ENCODE assay signal across 15 cellular contexts in genomic region chr20:10648651-10649050, GRCh38. TPM values are rescaled to one million over a fixed set of nuclear protein-coding genes. Genes with fewer than 3 reads are reported as not detected.
DNase-seq lines count a peak whose midpoint lies in the region; ATAC-seq and TF ChIP-seq lines count a peak whose summit lies in the region.
"Had no signal": no experiment of that assay in that cellular context is flagged by ENCODE, and none has a peak within 500 bp of the region (broad histone marks: within the 10 kb centered on the region; RNA-seq: fewer than 3 reads in every experiment).

No MANE protein-coding gene starts in this region.

- H3K4me3 ChIP-seq in fibroblast of villous mesenchyme (ENCODE audit: low read depth, low read length) = no peak overlapping the region
- H3K4me3 ChIP-seq: lower lobe of right lung had no signal

- DNase-seq in ELR (ENCODE audit: low read depth) = peak; percentile 92
- DNase-seq in T1000 (lab: John Stamatoyannopoulos, UW) = peak; percentile 30
- DNase-seq in fibroblast of villous mesenchyme (ENCODE audit: low read depth) = peak; percentile 79
- DNase-seq in stromal cell of bone marrow (ENCODE audit: low read depth) = peak; percentile 78
- no peak for DNase-seq in middle frontal gyrus (ENCODE audit: extremely low spot score, low spot score)
- no peak for DNase-seq in COLO668 (lab: John Stamatoyannopoulos, UW; ENCODE audit: unreplicated experiment)
- DNase-seq: activated CD4-positive, alpha-beta memory T cell treated with anti-CD3 and anti-CD28 coated beads, Interleukin-2, amount 10 ng/mL, durations not matched to agents 7 days and 5 days; dermis blood vessel endothelial cell; glutamatergic neuron; lower lobe of right lung; NCI-H1930; stimulated activated CD4-positive, alpha-beta T cell treated with anti-CD3 and anti-CD28 coated beads, Interleukin-2, amount 100 ng/mL, for 24 hours; T-helper 17 cell had no signal

- ATAC-seq in GM18867 (IDR thresholded peaks at IDR 0.05; ENCODE audit: unreplicated experiment) = no peak
- ATAC-seq: lower lobe of right lung; stimulated activated memory B cell treated with anti-CD40 and anti-IgM and Interleukin-4, amounts not matched to agents 10 μg/mL and 1 μg/mL and 100 μg/mL, for 72 hours; T-helper 17 cell had no signal

- TF ChIP-seq CTCF in fibroblast of villous mesenchyme (IDR thresholded peaks at IDR 0.05; ENCODE audit: insufficient read depth, low read depth, low read length) = no peak

RNA-seq across cellular contexts. Expression of gene JAG1, which starts 25.1 kb away (rescaled TPM):
- 12.1 and 16.1 TPM in 2 replicates for total RNA-seq in fibroblast of villous mesenchyme

Comparison
In these comparisons a context has a peak if more than half of its experiments do, and no peak if none do; other contexts are left out.
1. DNase-seq: peak in ELR (single experiment), T1000 (single experiment), fibroblast of villous mesenchyme (single experiment) and stromal cell of bone marrow (single experiment); none in middle frontal gyrus (single experiment) and COLO668 (single experiment).